Comparison of ENCODE assay signal across 1 cellular context in the genomic region with DNA sequence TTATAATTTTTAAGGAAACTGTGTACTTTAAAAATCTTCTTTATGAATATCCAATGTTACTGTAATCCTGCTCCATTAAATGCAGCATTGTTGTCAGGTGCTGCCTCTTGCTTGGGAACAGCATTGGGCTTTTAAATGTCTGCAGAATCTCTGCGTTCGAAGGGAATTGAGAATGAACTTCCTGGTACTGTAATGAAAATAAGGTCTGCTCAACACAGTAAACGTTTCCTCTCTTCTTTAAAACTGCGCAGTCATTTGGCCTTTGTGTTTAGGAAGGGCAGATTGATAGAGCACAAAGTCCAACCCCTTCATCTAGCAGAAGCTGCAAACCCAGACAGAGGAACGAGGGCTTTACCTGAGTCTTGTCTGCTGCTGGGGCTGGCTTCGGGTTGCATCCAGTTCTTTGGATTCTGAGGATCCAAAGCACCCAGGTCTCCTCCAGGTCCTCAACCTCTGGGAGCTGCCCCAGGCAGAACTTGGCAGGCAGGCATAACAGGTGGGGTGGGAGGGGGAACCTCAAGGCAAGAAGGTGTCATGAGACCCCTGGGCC.
TF ChIP-seq lines count a peak whose summit lies in the region.

No MANE protein-coding gene starts in this region.

TF ChIP-seq in HepG2, 621 proteins besides CTCF, POLR2A, EP300 and RAD21 (continued from another document and continues in another):
- TF ChIP-seq KLF16 (CRISPR knock-in tag; IDR thresholded peaks at IDR 0.05): peak in 1 of 2 experiments; percentile 76; a peak in 1 of 4 replicates
- TF ChIP-seq THYN1 (CRISPR knock-in tag; IDR thresholded peaks at IDR 0.05; ENCODE audit: borderline replicate concordance, low read depth): no peak
- TF ChIP-seq NR1H2 (CRISPR knock-in tag; IDR thresholded peaks at IDR 0.05; ENCODE audit: borderline replicate concordance, low read depth): no peak
- peak; percentile 66; the same call in 1 of the 2 replicates for TF ChIP-seq ZNF747 (CRISPR knock-in tag; IDR thresholded peaks at IDR 0.05; ENCODE audit: borderline replicate concordance)
- no peak for TF ChIP-seq NFRKB (IDR thresholded peaks at IDR 0.05)
- TF ChIP-seq, protein P1, sequence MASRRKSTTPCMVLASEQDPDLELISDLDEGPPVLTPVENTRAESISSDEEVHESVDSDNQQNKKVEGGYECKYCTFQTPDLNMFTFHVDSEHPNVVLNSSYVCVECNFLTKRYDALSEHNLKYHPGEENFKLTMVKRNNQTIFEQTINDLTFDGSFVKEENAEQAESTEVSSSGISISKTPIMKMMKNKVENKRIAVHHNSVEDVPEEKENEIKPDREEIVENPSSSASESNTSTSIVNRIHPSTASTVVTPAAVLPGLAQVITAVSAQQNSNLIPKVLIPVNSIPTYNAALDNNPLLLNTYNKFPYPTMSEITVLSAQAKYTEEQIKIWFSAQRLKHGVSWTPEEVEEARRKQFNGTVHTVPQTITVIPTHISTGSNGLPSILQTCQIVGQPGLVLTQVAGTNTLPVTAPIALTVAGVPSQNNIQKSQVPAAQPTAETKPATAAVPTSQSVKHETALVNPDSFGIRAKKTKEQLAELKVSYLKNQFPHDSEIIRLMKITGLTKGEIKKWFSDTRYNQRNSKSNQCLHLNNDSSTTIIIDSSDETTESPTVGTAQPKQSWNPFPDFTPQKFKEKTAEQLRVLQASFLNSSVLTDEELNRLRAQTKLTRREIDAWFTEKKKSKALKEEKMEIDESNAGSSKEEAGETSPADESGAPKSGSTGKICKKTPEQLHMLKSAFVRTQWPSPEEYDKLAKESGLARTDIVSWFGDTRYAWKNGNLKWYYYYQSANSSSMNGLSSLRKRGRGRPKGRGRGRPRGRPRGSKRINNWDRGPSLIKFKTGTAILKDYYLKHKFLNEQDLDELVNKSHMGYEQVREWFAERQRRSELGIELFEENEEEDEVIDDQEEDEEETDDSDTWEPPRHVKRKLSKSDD (CRISPR knock-in tag; IDR thresholded peaks at IDR 0.05; ENCODE audit: low read depth): no peak; the same call in 1 of the 2 replicates
- peak; percentile 46 for TF ChIP-seq XRCC5 (optimal IDR thresholded peaks at IDR 0.05; ENCODE audit: low read length)
- TF ChIP-seq TAF1 (CRISPR knock-in tag; IDR thresholded peaks at IDR 0.05): no peak; the same call in 1 of the 2 replicates
- TF ChIP-seq, protein P2, sequence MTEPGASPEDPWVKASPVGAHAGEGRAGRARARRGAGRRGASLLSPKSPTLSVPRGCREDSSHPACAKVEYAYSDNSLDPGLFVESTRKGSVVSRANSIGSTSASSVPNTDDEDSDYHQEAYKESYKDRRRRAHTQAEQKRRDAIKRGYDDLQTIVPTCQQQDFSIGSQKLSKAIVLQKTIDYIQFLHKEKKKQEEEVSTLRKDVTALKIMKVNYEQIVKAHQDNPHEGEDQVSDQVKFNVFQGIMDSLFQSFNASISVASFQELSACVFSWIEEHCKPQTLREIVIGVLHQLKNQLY (CRISPR knock-in tag; IDR thresholded peaks at IDR 0.05): peak; percentile 23; the same call in 1 of the 2 replicates
- TF ChIP-seq MXI1 (IDR thresholded peaks at IDR 0.05; ENCODE audit: borderline replicate concordance, low read depth, low read length): peak; percentile 34; the same call in 1 of the 3 replicates
- TF ChIP-seq ZNF552 (CRISPR knock-in tag; IDR thresholded peaks at IDR 0.05; ENCODE audit: borderline replicate concordance): no peak
- TF ChIP-seq, protein P3, sequence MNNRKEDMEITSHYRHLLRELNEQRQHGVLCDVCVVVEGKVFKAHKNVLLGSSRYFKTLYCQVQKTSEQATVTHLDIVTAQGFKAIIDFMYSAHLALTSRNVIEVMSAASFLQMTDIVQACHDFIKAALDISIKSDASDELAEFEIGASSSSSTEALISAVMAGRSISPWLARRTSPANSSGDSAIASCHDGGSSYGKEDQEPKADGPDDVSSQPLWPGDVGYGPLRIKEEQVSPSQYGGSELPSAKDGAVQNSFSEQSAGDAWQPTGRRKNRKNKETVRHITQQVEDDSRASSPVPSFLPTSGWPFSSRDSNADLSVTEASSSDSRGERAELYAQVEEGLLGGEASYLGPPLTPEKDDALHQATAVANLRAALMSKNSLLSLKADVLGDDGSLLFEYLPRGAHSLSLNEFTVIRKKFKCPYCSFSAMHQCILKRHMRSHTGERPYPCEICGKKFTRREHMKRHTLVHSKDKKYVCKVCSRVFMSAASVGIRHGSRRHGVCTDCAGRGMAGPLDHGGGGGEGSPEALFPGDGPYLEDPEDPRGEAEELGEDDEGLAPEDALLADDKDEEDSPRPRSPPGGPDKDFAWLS (CRISPR knock-in tag; IDR thresholded peaks at IDR 0.05; ENCODE audit: borderline replicate concordance): no peak
- peak; percentile 71 for TF ChIP-seq MED1 (CRISPR knock-in tag; IDR thresholded peaks at IDR 0.05)
- TF ChIP-seq MYNN (CRISPR knock-in tag; IDR thresholded peaks at IDR 0.05; ENCODE audit: low read depth): no peak
- TF ChIP-seq, protein P4, sequence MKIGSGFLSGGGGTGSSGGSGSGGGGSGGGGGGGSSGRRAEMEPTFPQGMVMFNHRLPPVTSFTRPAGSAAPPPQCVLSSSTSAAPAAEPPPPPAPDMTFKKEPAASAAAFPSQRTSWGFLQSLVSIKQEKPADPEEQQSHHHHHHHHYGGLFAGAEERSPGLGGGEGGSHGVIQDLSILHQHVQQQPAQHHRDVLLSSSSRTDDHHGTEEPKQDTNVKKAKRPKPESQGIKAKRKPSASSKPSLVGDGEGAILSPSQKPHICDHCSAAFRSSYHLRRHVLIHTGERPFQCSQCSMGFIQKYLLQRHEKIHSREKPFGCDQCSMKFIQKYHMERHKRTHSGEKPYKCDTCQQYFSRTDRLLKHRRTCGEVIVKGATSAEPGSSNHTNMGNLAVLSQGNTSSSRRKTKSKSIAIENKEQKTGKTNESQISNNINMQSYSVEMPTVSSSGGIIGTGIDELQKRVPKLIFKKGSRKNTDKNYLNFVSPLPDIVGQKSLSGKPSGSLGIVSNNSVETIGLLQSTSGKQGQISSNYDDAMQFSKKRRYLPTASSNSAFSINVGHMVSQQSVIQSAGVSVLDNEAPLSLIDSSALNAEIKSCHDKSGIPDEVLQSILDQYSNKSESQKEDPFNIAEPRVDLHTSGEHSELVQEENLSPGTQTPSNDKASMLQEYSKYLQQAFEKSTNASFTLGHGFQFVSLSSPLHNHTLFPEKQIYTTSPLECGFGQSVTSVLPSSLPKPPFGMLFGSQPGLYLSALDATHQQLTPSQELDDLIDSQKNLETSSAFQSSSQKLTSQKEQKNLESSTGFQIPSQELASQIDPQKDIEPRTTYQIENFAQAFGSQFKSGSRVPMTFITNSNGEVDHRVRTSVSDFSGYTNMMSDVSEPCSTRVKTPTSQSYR (CRISPR knock-in tag; IDR thresholded peaks at IDR 0.05; ENCODE audit: borderline replicate concordance): no peak
- TF ChIP-seq AGO1 (IDR thresholded peaks at IDR 0.05; ENCODE audit: low read depth, low read length, poor library complexity, severe bottlenecking): no peak
- no peak for TF ChIP-seq ZBTB7A (CRISPR knock-in tag; IDR thresholded peaks at IDR 0.05)
- TF ChIP-seq JUND (CRISPR knock-in tag; IDR thresholded peaks at IDR 0.05): no peak
- TF ChIP-seq ZNF557 (CRISPR knock-in tag; IDR thresholded peaks at IDR 0.05): 0 out of 2 replicates have a peak, but pooled peaks have one; percentile 8
- TF ChIP-seq ZNF24 (IDR thresholded peaks at IDR 0.05): no peak
- no peak for TF ChIP-seq MEIS2 (CRISPR knock-in tag; IDR thresholded peaks at IDR 0.05)
- TF ChIP-seq ZNF317 (CRISPR knock-in tag; IDR thresholded peaks at IDR 0.05): peak; percentile 87; the same call in 1 of the 2 replicates
- TF ChIP-seq HNF4A (CRISPR knock-in tag; IDR thresholded peaks at IDR 0.05): peak; percentile 94
- TF ChIP-seq ZNF614 (CRISPR knock-in tag; IDR thresholded peaks at IDR 0.05; ENCODE audit: borderline replicate concordance): peak; percentile 87
- TF ChIP-seq AKAP8 (CRISPR knock-in tag; IDR thresholded peaks at IDR 0.05): no peak
- TF ChIP-seq, protein P5, sequence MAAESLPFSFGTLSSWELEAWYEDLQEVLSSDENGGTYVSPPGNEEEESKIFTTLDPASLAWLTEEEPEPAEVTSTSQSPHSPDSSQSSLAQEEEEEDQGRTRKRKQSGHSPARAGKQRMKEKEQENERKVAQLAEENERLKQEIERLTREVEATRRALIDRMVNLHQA (CRISPR knock-in tag; IDR thresholded peaks at IDR 0.05): no peak
- TF ChIP-seq, protein P6, sequence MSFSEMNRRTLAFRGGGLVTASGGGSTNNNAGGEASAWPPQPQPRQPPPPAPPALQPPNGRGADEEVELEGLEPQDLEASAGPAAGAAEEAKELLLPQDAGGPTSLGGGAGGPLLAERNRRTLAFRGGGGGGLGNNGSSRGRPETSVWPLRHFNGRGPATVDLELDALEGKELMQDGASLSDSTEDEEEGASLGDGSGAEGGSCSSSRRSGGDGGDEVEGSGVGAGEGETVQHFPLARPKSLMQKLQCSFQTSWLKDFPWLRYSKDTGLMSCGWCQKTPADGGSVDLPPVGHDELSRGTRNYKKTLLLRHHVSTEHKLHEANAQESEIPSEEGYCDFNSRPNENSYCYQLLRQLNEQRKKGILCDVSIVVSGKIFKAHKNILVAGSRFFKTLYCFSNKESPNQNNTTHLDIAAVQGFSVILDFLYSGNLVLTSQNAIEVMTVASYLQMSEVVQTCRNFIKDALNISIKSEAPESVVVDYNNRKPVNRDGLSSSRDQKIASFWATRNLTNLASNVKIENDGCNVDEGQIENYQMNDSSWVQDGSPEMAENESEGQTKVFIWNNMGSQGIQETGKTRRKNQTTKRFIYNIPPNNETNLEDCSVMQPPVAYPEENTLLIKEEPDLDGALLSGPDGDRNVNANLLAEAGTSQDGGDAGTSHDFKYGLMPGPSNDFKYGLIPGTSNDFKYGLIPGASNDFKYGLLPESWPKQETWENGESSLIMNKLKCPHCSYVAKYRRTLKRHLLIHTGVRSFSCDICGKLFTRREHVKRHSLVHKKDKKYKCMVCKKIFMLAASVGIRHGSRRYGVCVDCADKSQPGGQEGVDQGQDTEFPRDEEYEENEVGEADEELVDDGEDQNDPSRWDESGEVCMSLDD (CRISPR knock-in tag; IDR thresholded peaks at IDR 0.05; ENCODE audit: borderline replicate concordance): no peak
- no peak for TF ChIP-seq ZNF382 (CRISPR knock-in tag; IDR thresholded peaks at IDR 0.05; ENCODE audit: borderline replicate concordance)
- TF ChIP-seq ZNF136 (CRISPR knock-in tag; IDR thresholded peaks at IDR 0.05; ENCODE audit: low read depth): no peak
- TF ChIP-seq, protein P7, sequence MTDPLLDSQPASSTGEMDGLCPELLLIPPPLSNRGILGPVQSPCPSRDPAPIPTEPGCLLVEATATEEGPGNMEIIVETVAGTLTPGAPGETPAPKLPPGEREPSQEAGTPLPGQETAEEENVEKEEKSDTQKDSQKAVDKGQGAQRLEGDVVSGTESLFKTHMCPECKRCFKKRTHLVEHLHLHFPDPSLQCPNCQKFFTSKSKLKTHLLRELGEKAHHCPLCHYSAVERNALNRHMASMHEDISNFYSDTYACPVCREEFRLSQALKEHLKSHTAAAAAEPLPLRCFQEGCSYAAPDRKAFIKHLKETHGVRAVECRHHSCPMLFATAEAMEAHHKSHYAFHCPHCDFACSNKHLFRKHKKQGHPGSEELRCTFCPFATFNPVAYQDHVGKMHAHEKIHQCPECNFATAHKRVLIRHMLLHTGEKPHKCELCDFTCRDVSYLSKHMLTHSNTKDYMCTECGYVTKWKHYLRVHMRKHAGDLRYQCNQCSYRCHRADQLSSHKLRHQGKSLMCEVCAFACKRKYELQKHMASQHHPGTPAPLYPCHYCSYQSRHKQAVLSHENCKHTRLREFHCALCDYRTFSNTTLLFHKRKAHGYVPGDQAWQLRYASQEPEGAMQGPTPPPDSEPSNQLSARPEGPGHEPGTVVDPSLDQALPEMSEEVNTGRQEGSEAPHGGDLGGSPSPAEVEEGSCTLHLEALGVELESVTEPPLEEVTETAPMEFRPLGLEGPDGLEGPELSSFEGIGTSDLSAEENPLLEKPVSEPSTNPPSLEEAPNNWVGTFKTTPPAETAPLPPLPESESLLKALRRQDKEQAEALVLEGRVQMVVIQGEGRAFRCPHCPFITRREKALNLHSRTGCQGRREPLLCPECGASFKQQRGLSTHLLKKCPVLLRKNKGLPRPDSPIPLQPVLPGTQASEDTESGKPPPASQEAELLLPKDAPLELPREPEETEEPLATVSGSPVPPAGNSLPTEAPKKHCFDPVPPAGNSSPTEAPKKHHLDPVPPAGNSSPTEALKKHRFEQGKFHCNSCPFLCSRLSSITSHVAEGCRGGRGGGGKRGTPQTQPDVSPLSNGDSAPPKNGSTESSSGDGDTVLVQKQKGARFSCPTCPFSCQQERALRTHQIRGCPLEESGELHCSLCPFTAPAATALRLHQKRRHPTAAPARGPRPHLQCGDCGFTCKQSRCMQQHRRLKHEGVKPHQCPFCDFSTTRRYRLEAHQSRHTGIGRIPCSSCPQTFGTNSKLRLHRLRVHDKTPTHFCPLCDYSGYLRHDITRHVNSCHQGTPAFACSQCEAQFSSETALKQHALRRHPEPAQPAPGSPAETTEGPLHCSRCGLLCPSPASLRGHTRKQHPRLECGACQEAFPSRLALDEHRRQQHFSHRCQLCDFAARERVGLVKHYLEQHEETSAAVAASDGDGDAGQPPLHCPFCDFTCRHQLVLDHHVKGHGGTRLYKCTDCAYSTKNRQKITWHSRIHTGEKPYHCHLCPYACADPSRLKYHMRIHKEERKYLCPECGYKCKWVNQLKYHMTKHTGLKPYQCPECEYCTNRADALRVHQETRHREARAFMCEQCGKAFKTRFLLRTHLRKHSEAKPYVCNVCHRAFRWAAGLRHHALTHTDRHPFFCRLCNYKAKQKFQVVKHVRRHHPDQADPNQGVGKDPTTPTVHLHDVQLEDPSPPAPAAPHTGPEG (CRISPR knock-in tag; IDR thresholded peaks at IDR 0.05): no peak
- no peak for TF ChIP-seq SATB2 (CRISPR knock-in tag; IDR thresholded peaks at IDR 0.05)
